26 cellular contexts compared by ENCODE assay signal in the genomic region with DNA sequence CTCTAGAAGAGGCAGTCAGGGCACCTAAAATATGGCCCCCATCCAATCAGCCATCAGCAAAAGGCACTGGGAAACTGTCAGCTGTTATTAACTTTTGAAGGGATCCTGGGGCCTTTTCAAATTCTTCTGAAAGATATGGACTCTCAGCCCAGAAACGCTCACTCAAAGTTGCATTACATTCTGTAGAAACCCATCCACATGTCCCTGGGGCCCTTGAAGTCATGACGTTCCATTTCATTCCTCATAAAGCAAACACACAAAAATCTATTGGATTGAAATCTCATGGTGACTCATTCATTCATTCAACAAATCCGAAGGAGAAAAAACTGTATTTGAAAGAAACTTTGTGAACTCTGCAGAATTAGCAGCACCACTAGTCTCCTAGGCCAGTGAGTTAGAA.
A peak's percentile ranks its signal among the peaks of the same experiment; 100 is the strongest.
DNase-seq lines count a peak whose midpoint lies in the region.
"Had no signal": no experiment of that assay in that cellular context is flagged by ENCODE, and none has a peak within 500 bp of the region (broad histone marks: within the 10 kb centered on the region; RNA-seq: fewer than 3 reads in every experiment).

No MANE protein-coding gene starts in this region.

- no peaks in the 10 kb centered on the region for H3K27me3 ChIP-seq in ACC112 (ENCODE audit: insufficient read depth, low read length)
- peaks cover 34 to 37% of the 10 kb centered on the region in 2 experiments for H3K27me3 ChIP-seq in mesenchymal stem cell (ENCODE audit: control insufficient read depth in 1 of 2, insufficient read depth in 1 of 2, low read length in 2 of 2)
- H3K27me3 ChIP-seq: pancreas had no signal

- 76% methylated on average over 3 of the region's 3 CpGs for WGBS in mesenchymal stem cell

- no peaks in the 10 kb centered on the region for H3K9me3 ChIP-seq in mesenchymal stem cell (ENCODE audit: control insufficient read depth, low read length)
- H3K9me3 ChIP-seq: pancreas, upper lobe of right lung had no signal

- H3K4me3 ChIP-seq in ACC112 (ENCODE audit: low read depth, low read length): peak overlapping the region; percentile 52
- no peak overlapping the region for H3K4me3 ChIP-seq in mesenchymal stem cell (ENCODE audit: insufficient read depth in 1 of 2, low read depth in 1 of 2, low read length in 2 of 2)
- H3K4me3 ChIP-seq: pancreas, upper lobe of right lung had no signal

- H3K4me1 ChIP-seq in ACC112 (ENCODE audit: control insufficient read depth, insufficient read depth, low read length, unreplicated experiment): peaks cover 17% of the 10 kb centered on the region
- no peaks in the 10 kb centered on the region for H3K4me1 ChIP-seq in mesenchymal stem cell (ENCODE audit: control insufficient read depth, insufficient read depth, low read depth, low read length)
- H3K4me1 ChIP-seq: upper lobe of right lung had no signal

- H2BK5ac ChIP-seq in mesenchymal stem cell (ENCODE audit: low read depth, low read length, poor library complexity, severe bottlenecking): no peak overlapping the region

- no peak overlapping the region for H3K4ac ChIP-seq in mesenchymal stem cell (ENCODE audit: low read depth in 1 of 2, low read length in 2 of 2)

- no peak overlapping the region for H3K9ac ChIP-seq in mesenchymal stem cell (ENCODE audit: low read length)

- no peaks in the 10 kb centered on the region for H3K79me1 ChIP-seq in mesenchymal stem cell (replicated peaks; ENCODE audit: low read length, poor library complexity, severe bottlenecking)

- H3K36me3 ChIP-seq in ACC112 (ENCODE audit: insufficient read depth, low read length) (no peaks in the 10 kb centered on the region), mesenchymal stem cell (ENCODE audit: control insufficient read depth in 1 of 2, insufficient read depth in 2 of 2, low read depth in 1 of 2, low read length in 2 of 2) (no peaks in the 10 kb centered on the region)
- H3K36me3 ChIP-seq: pancreas, upper lobe of right lung had no signal

- H3K18ac ChIP-seq in mesenchymal stem cell (ENCODE audit: low read depth in 1 of 2, low read length in 2 of 2): no peak overlapping the region

- peak overlapping the region; percentile 85 for H3K27ac ChIP-seq in ACC112 (ENCODE audit: low read depth, low read length)
- no peak overlapping the region for H3K27ac ChIP-seq in substantia nigra (ENCODE audit: low read depth, low read length, poor library complexity, severe bottlenecking)
- no peak overlapping the region for H3K27ac ChIP-seq in mesenchymal stem cell (ENCODE audit: low read length, poor library complexity, severe bottlenecking)
- H3K27ac ChIP-seq: C4-2B, HL-60, upper lobe of right lung had no signal

- no peak overlapping the region for H3K4me2 ChIP-seq in mesenchymal stem cell (ENCODE audit: low read length, poor library complexity, severe bottlenecking)

- no peak overlapping the region for H2AK5ac ChIP-seq in mesenchymal stem cell (ENCODE audit: low read length, severe bottlenecking)

- H2BK120ac ChIP-seq in mesenchymal stem cell (ENCODE audit: low read depth, low read length): no peak overlapping the region

- H3K14ac ChIP-seq in mesenchymal stem cell (ENCODE audit: low read length in 2 of 2): no peak overlapping the region

- H2AFZ ChIP-seq in ACC112 (ENCODE audit: low read length, unreplicated experiment) (peak overlapping the region; percentile 87), mesenchymal stem cell (ENCODE audit: low read depth, low read length) (no peak overlapping the region)

- peak; percentile 32 for DNase-seq in HCEC 1CT
- DNase-seq in astrocyte of the hippocampus (ENCODE audit: low read depth, low spot score): peak; percentile 26
- DNase-seq in fibroblast of peridontal ligament (ENCODE audit: extremely low read depth): peak; percentile 98
- DNase-seq in substantia nigra (lab: John Stamatoyannopoulos, UW): no peak
- DNase-seq in mesenchymal stem cell: no peak
- DNase-seq in GF-D8 (lab: John Stamatoyannopoulos, UW): no peak
- DNase-seq in NCI-H1105 (lab: John Stamatoyannopoulos, UW): no peak
- DNase-seq: activated B cell treated with CpG ODN at 0.5 μM for 24 hours; activated CD4-positive, alpha-beta memory T cell treated with anti-CD3 and anti-CD28 coated beads, Interleukin-2, amount 10 ng/mL, durations not matched to agents 7 days and 5 days; activated effector memory CD4-positive, alpha-beta T cell treated with anti-CD3 and anti-CD28 coated beads, Interleukin-2, amount 50 U/mL, for 16 hours; Calu3; central memory CD4-positive, alpha-beta T cell; erythroblast; H9; natural killer cell; NCI-H1417 treated with DMSO at 0.1 percent for 48 hours; NCI-H2107; NCI-H510A; right cardiac atrium; RPMI8226; T-helper 9 cell; upper lobe of right lung had no signal

- no peaks in the 10 kb centered on the region for H3K79me2 ChIP-seq in ACC112 (ENCODE audit: control insufficient read depth, insufficient read depth, low read length, unreplicated experiment)

- no peak overlapping the region for H2BK15ac ChIP-seq in mesenchymal stem cell (ENCODE audit: low read depth, poor library complexity, severe bottlenecking)

- H3K23ac ChIP-seq in mesenchymal stem cell (ENCODE audit: low read length in 2 of 2): no peak overlapping the region

- H2BK12ac ChIP-seq in mesenchymal stem cell (ENCODE audit: low read length in 2 of 2): no peak overlapping the region

- H4K8ac ChIP-seq in mesenchymal stem cell (ENCODE audit: low read length): no peak overlapping the region

- no peak overlapping the region for H4K91ac ChIP-seq in mesenchymal stem cell (ENCODE audit: low read length)

Comparison
In these comparisons a context has a peak if more than half of its experiments do, and no peak if none do; other contexts are left out.
1. DNase-seq: peak in HCEC 1CT (single experiment), astrocyte of the hippocampus (single experiment) and fibroblast of peridontal ligament (single experiment); none in substantia nigra (0 of 49), mesenchymal stem cell (single experiment), GF-D8 (single experiment) and NCI-H1105 (single experiment).